In genomic region chr10:100995171-100995570, GRCh38 we compare ENCODE assay signal across 16 cellular contexts. TPM values are rescaled to one million over a fixed set of nuclear protein-coding genes. Genes with fewer than 3 reads are reported as not detected.
DNase-seq lines count a peak whose midpoint lies in the region; ATAC-seq and TF ChIP-seq lines count a peak whose summit lies in the region.
"Had no signal": no experiment of that assay in that cellular context is flagged by ENCODE, and none has a peak within 500 bp of the region (broad histone marks: within the 10 kb centered on the region; RNA-seq: fewer than 3 reads in every experiment).

No MANE protein-coding gene starts in this region.

- in situ Hi-C loops in Panc1 (cut with HindIII; ENCODE audit: low pct_unique_long_range_greater_than_20kb, low sequenced_read_pairs) = no loop called here

- peak overlapping the region; percentile 43 for H3K27ac Mint-ChIP-seq in Caco-2 (ENCODE audit: unreplicated experiment)
- H3K27ac Mint-ChIP-seq in stimulated activated memory B cell treated with anti-CD40 and anti-IgM and Interleukin-4, amounts not matched to agents 10 μg/mL and 1 μg/mL and 100 μg/mL, for 72 hours = peak overlapping the region; percentile 76

- peaks cover 57% of the 10 kb centered on the region for H3K36me3 Mint-ChIP-seq in Caco-2 (ENCODE audit: insufficient read depth, unreplicated experiment)
- peaks cover 32% of the 10 kb centered on the region for H3K36me3 Mint-ChIP-seq in stimulated activated memory B cell treated with anti-CD40 and anti-IgM and Interleukin-4, amounts not matched to agents 10 μg/mL and 1 μg/mL and 100 μg/mL, for 72 hours

- H4K20me1 ChIP-seq in hepatocyte (ENCODE audit: insufficient read depth, poor library complexity, severe bottlenecking) = no peaks in the 10 kb centered on the region

- CTCF ChIA-PET in Caco-2 (lab: Charles Lee) = interaction anchor here (0.7 to 7.1 kb wide), 4 partner anchors 16 to 540 kb away, joined by 3 to 58 read pairs (median 28); no protein-coding TSS in a partner anchor
- CTCF ChIA-PET in Panc1 (lab: Charles Lee) = no interaction called here

- POLR2A ChIA-PET in Caco-2 (lab: Charles Lee) (no interaction called here), Panc1 (lab: Charles Lee) (no interaction called here)

- ATAC-seq in Panc1 (no peak), aorta (ENCODE audit: low FRiP score) (no peak)
- ATAC-seq in stimulated activated memory B cell treated with anti-CD40 and anti-IgM and Interleukin-4, amounts not matched to agents 10 μg/mL and 1 μg/mL and 100 μg/mL, for 72 hours = no peak
- ATAC-seq: activated CD8-positive, alpha-beta T cell treated with anti-CD3 and anti-CD28 coated beads for 36 hours; pancreas had no signal

- intact Hi-C loops in Caco-2 (cut with micrococcal nuclease; ENCODE audit: unreplicated experiment) (no loop called here), Panc1 (cut with micrococcal nuclease; ENCODE audit: unreplicated experiment) (no loop called here), aorta (cut with DNase I) (loop anchor here in 1 of 2 donors (5.0 kb wide), 2 partner anchors 37 to 72 kb away; partner anchors contain the start of genes PDZD7 and SFXN3)

- no peak overlapping the region for H3K4me3 Mint-ChIP-seq in Caco-2 (ENCODE audit: unreplicated experiment)
- H3K4me3 Mint-ChIP-seq in stimulated activated memory B cell treated with anti-CD40 and anti-IgM and Interleukin-4, amounts not matched to agents 10 μg/mL and 1 μg/mL and 100 μg/mL, for 72 hours = no peak overlapping the region
- H3K4me3 Mint-ChIP-seq: activated CD8-positive, alpha-beta T cell treated with anti-CD3 and anti-CD28 coated beads for 36 hours had no signal

- H3K27me3 Mint-ChIP-seq in Caco-2 (ENCODE audit: insufficient read depth, unreplicated experiment) = no peaks in the 10 kb centered on the region
- H3K27me3 Mint-ChIP-seq in stimulated activated memory B cell treated with anti-CD40 and anti-IgM and Interleukin-4, amounts not matched to agents 10 μg/mL and 1 μg/mL and 100 μg/mL, for 72 hours = no peaks in the 10 kb centered on the region
- H3K27me3 Mint-ChIP-seq: activated CD8-positive, alpha-beta T cell treated with anti-CD3 and anti-CD28 coated beads for 36 hours had no signal

- H3K9me3 ChIP-seq in Caco-2 = no peaks in the 10 kb centered on the region
- no peaks in the 10 kb centered on the region for H3K9me3 ChIP-seq in Panc1 (ENCODE audit: control insufficient read depth, insufficient read depth, low read depth, low read length)
- H3K9me3 ChIP-seq in hepatocyte (ENCODE audit: low read depth) = no peaks in the 10 kb centered on the region
- H3K9me3 ChIP-seq in aorta (ENCODE audit: control insufficient read depth, low read length) = no peaks in the 10 kb centered on the region
- H3K9me3 ChIP-seq: BLaER1 treated with 17β-estradiol and CSF1 and Interleukin-3, amounts not matched to agents 10 nM and 100 nM; pancreas; suprapubic skin had no signal

- no peaks in the 10 kb centered on the region for H3K9me2 ChIP-seq in hepatocyte (replicated peaks; ENCODE audit: insufficient read depth)

- no peak overlapping the region for H3K4me2 ChIP-seq in hepatocyte
- H3K4me2 ChIP-seq: PC-9 had no signal

- H3K27me3 ChIP-seq in Caco-2 (replicated peaks; ENCODE audit: control insufficient read depth, insufficient read depth, low read length) (no peaks in the 10 kb centered on the region), Panc1 (ENCODE audit: control insufficient read depth, insufficient read depth, low read length) (no peaks in the 10 kb centered on the region), hepatocyte (no peaks in the 10 kb centered on the region), aorta (ENCODE audit: control insufficient read depth in 1 of 2, insufficient read depth in 2 of 2, low read length in 1 of 2) (no peaks in the 10 kb centered on the region)
- H3K27me3 ChIP-seq: BLaER1 treated with 17β-estradiol and CSF1 and Interleukin-3, amounts not matched to agents 10 nM and 100 nM; pancreas; suprapubic skin had no signal

- peaks cover 12% of the 10 kb centered on the region for H3K4me1 ChIP-seq in Caco-2
- peaks cover 26% of the 10 kb centered on the region for H3K4me1 ChIP-seq in Panc1 (ENCODE audit: control insufficient read depth, insufficient read depth, low read length)
- peaks cover 21% of the 10 kb centered on the region for H3K4me1 ChIP-seq in hepatocyte (ENCODE audit: insufficient read depth)
- H3K4me1 ChIP-seq in aorta (ENCODE audit: control insufficient read depth in 1 of 2, insufficient read depth in 2 of 2, low read length in 2 of 2) = no peaks in the 10 kb centered on the region

- no peak overlapping the region for H2AFZ ChIP-seq in hepatocyte
- H2AFZ ChIP-seq: PC-9 had no signal

- H3K4me1 Mint-ChIP-seq in Caco-2 (ENCODE audit: low read depth, unreplicated experiment) = peaks cover 12% of the 10 kb centered on the region
- H3K4me1 Mint-ChIP-seq in stimulated activated memory B cell treated with anti-CD40 and anti-IgM and Interleukin-4, amounts not matched to agents 10 μg/mL and 1 μg/mL and 100 μg/mL, for 72 hours = peaks cover 32% of the 10 kb centered on the region

- H3K9me3 Mint-ChIP-seq in Caco-2 (ENCODE audit: unreplicated experiment) = no peaks in the 10 kb centered on the region
- H3K9me3 Mint-ChIP-seq in stimulated activated memory B cell treated with anti-CD40 and anti-IgM and Interleukin-4, amounts not matched to agents 10 μg/mL and 1 μg/mL and 100 μg/mL, for 72 hours = no peaks in the 10 kb centered on the region
- H3K9me3 Mint-ChIP-seq: activated CD8-positive, alpha-beta T cell treated with anti-CD3 and anti-CD28 coated beads for 36 hours had no signal

- no peak for TF ChIP-seq CTCF in Caco-2 (IDR thresholded peaks at IDR 0.05; ENCODE audit: insufficient read depth in 1 of 2, low read depth in 1 of 2, low read length in 1 of 2, severe bottlenecking in 1 of 2, unreplicated experiment in 1 of 2)
- no peak for TF ChIP-seq CTCF in Panc1 (IDR thresholded peaks at IDR 0.05)
- no peak for TF ChIP-seq CTCF in hepatocyte (IDR thresholded peaks at IDR 0.05; ENCODE audit: poor library complexity)

- H3K4me3 ChIP-seq in Caco-2 (ENCODE audit: low read depth, low read length) (no peak overlapping the region), Panc1 (ENCODE audit: low read depth in 2 of 2, low read length in 2 of 2) (no peak overlapping the region), hepatocyte (no peak overlapping the region), aorta (ENCODE audit: low read length in 2 of 2) (no peak overlapping the region)
- H3K4me3 ChIP-seq: BLaER1 treated with 17β-estradiol and CSF1 and Interleukin-3, amounts not matched to agents 10 nM and 100 nM; pancreas; PC-9; suprapubic skin had no signal

- no peak for DNase-seq in Caco-2
- DNase-seq in Panc1 (ENCODE audit: low read depth, low spot score) = no peak
- DNase-seq in hepatocyte (ENCODE audit: low spot score) = peak; percentile 59
- DNase-seq in SHP77 treated with DMSO at 0.1 percent for 48 hours (lab: John Stamatoyannopoulos, UW) = no peak
- no peak for DNase-seq in activated naive CD4-positive, alpha-beta T cell treated with Interleukin-2 at 50 U/mL for 16 hours
- DNase-seq in aorta = no peak
- DNase-seq: activated CD8-positive, alpha-beta T cell treated with anti-CD3 and anti-CD28 coated beads for 36 hours; DND-41; KG1; NCI-H1092 treated with DMSO at 0.1 percent for 48 hours; NCI-H526; PC-9 had no signal

- WGBS in hepatocyte (ENCODE audit: low lambda C conversion rate, missing lambda C conversion rate) = 46% methylated on average over 5 of the region's 6 CpGs
- 56 to 58% methylated on average over 6 of the region's 6 CpGs for WGBS in aorta, 2 donors

- H3K27ac ChIP-seq in Panc1 (ENCODE audit: low read length) = peak overlapping the region; percentile 40
- peak overlapping the region; percentile 99 for H3K27ac ChIP-seq in hepatocyte
- no peak overlapping the region for H3K27ac ChIP-seq in aorta (ENCODE audit: low read depth in 1 of 2, low read length in 2 of 2)
- H3K27ac ChIP-seq: pancreas, PC-9, suprapubic skin had no signal

- H3K79me2 ChIP-seq in hepatocyte = peaks cover 5% of the 10 kb centered on the region

- BruUV-seq in Caco-2 (replicated peaks; lab: Mats Ljungman, UMichigan) = no TSS peak
- BruUV-seq in Panc1 (replicated peaks; lab: Mats Ljungman, UMichigan) = no TSS peak

- H3K36me3 ChIP-seq in Caco-2 (ENCODE audit: control insufficient read depth, insufficient read depth, low read length) = peaks cover 1% of the 10 kb centered on the region
- H3K36me3 ChIP-seq in Panc1 (ENCODE audit: control insufficient read depth, insufficient read depth, low read length) = peaks cover 15% of the 10 kb centered on the region
- no peaks in the 10 kb centered on the region for H3K36me3 ChIP-seq in hepatocyte (replicated peaks; ENCODE audit: insufficient read depth, low read depth)
- no peaks in the 10 kb centered on the region for H3K36me3 ChIP-seq in aorta (ENCODE audit: control insufficient read depth in 1 of 2, insufficient read depth in 2 of 2, low read length in 1 of 2)

RNA-seq across cellular contexts. Expression of gene LZTS2, which starts 4.4 kb away (rescaled TPM):
- total RNA-seq in Caco-2 (2022) (53.3 and 54.8 TPM in 2 replicates), Panc1 (2021; ENCODE audit: unreplicated experiment) (65.5 TPM), hepatocyte (62.9 and 73.6 TPM in 2 replicates), aorta (10 to 100 TPM; 94.0 to 95.3 TPM)
- polyA plus RNA-seq in Panc1 (2012; ENCODE audit: insufficient read length) = 97.7 TPM
- polyA plus RNA-seq in hepatocyte (88.5 and 90.7 TPM in 2 replicates), aorta (100 to 1,000 TPM in 1 of 2 donors, 10 to 100 TPM in 1; 38.3 to 108 TPM)

RNA-seq across cellular contexts. Expression of gene TWNK, which starts 7.8 kb away (rescaled TPM):
- total RNA-seq in Caco-2 (2022) (26.2 and 29.8 TPM in 2 replicates), Panc1 (2021; ENCODE audit: unreplicated experiment) (30.5 TPM), hepatocyte (3.2 and 5.0 TPM in 2 replicates), aorta (1 to 10 TPM; 4.6 to 5.7 TPM)
- 25.0 TPM for polyA plus RNA-seq in Panc1 (2012; ENCODE audit: insufficient read length)
- polyA plus RNA-seq in hepatocyte (4.0 and 5.1 TPM in 2 replicates), aorta (1 to 10 TPM; 3.0 to 4.5 TPM)

RNA-seq across cellular contexts. Expression of gene MRPL43, which starts 7.9 kb away (rescaled TPM):
- 82.1 and 84.1 TPM in 2 replicates for total RNA-seq in Caco-2 (2022)
- 108 TPM for total RNA-seq in Panc1 (2021; ENCODE audit: unreplicated experiment)
- 196 TPM for polyA plus RNA-seq in Panc1 (2012; ENCODE audit: insufficient read length)
- total RNA-seq in hepatocyte = 60.1 and 65.9 TPM in 2 replicates
- polyA plus RNA-seq in hepatocyte = 111 and 112 TPM in 2 replicates
- 10 to 100 TPM; 38.9 to 59.8 TPM for total RNA-seq in aorta
- polyA plus RNA-seq in aorta = 100 to 1,000 TPM in 1 of 2 donors, 10 to 100 TPM in 1; 69.4 to 104 TPM

RNA-seq across cellular contexts. Expression of gene SEMA4G, which starts 25.9 kb away (rescaled TPM):
- total RNA-seq in Caco-2 (2022) (67.3 and 81.2 TPM in 2 replicates), Panc1 (2021; ENCODE audit: unreplicated experiment) (4.7 TPM), hepatocyte (48.6 and 54.8 TPM in 2 replicates), aorta (1 to 10 TPM; 1.5 to 4.2 TPM)
- 13.1 TPM for polyA plus RNA-seq in Panc1 (2012; ENCODE audit: insufficient read length)
- polyA plus RNA-seq in hepatocyte (28.6 and 38.9 TPM in 2 replicates), aorta (1 to 10 TPM; 2.1 to 7.5 TPM)

RNA-seq across cellular contexts. Expression of gene PDZD7, which starts 35.8 kb away (rescaled TPM):
- total RNA-seq in Caco-2 (2022) (1.4 and 1.5 TPM in 2 replicates), Panc1 (2021; ENCODE audit: unreplicated experiment) (1.8 TPM), hepatocyte (2.5 and 6.0 TPM in 2 replicates), aorta (1 to 10 TPM; 1.1 to 1.6 TPM)
- 2.0 TPM for polyA plus RNA-seq in Panc1 (2012; ENCODE audit: insufficient read length)
- polyA plus RNA-seq in hepatocyte (8.4 and 10.5 TPM in 2 replicates), aorta (1 to 10 TPM in 1 of 2 donors, under 1 TPM in 1; 0.97 to 3.9 TPM)

Comparison
In these comparisons a context has a peak if more than half of its experiments do, and no peak if none do; other contexts are left out.
1. H3K27ac ChIP-seq: peak in Panc1 (single experiment) and hepatocyte (single experiment); none in aorta (0 of 2).